ENCODE assay signal across 22 cellular contexts in genomic region chr4:130922955-130923354, GRCh38.
"Had no signal": no experiment of that assay in that cellular context is flagged by ENCODE, and none has a peak within 500 bp of the region (broad histone marks: within the 10 kb centered on the region; RNA-seq: fewer than 3 reads in every experiment).

No MANE protein-coding gene starts in this region.

- H3K9me2 ChIP-seq: SK-N-SH had no signal

- H3K9me3 ChIP-seq: SK-N-SH had no signal

- H3K9ac ChIP-seq: KMS-11, SK-N-SH had no signal

- H3K4me3 ChIP-seq: K562 had no signal

- H3K4me2 ChIP-seq: KMS-11, SK-N-SH had no signal

- ATAC-seq: K562, Panc1, PC-3, T-cell had no signal

- DNase-seq: Kasumi-1; MM.1S; NCI-H1092 treated with DMSO at 0.1 percent for 48 hours; NCI-H1436; NCI-H187 treated with DMSO at 0.1 percent for 48 hours; NCI-H2029 treated with DMSO at 0.1 percent for 48 hours; NCI-H226; NCI-H446; NCI-H510A; NCI-H526; NCI-H748 treated with DMSO at 0.1 percent for 48 hours; NK-92 treated with Interleukin-12 subunit alpha and Interleukin-12 subunit beta, amount 100 ng/mL, for 24 hours; PC-3; SHP77; SK-N-SH; SW 1271; T-cell had no signal

- H3K27ac ChIP-seq: HL-60, KMS-11, RWPE1 had no signal
